8 cellular contexts compared by ENCODE assay signal in the genomic region with DNA sequence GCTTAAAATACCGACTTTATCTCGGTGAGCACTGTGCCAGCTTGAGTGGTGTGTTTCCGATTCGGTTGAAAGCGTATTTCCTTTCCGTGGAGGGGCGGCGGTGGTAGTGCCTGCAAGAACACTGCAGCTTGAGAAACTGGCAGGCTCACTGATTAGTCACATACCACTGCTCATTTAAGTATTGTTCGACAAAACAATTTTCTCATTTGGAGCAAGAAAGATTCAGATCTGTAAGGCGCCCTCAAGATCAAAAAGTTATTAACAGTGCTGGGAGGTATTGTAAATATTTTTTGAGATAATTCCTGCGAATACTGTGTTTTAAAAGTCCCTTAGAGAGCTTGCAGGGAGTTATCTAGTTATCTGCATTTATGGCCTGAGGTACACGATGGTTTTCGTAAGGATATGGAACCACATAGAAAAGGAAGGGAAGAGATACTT. TPM values are rescaled to one million over a fixed set of nuclear protein-coding genes. Genes with fewer than 3 reads are reported as not detected.
DNase-seq lines count a peak whose midpoint lies in the region; ATAC-seq, FAIRE-seq and TF ChIP-seq lines count a peak whose summit lies in the region.

No MANE protein-coding gene starts in this region.

- peaks cover 10% of the 10 kb centered on the region for H3K36me3 Mint-ChIP-seq in activated CD4-positive, alpha-beta T cell treated with anti-CD3 and anti-CD28 coated beads for 36 hours (ENCODE audit: low read depth)

- peak; percentile 57 for ATAC-seq in activated CD4-positive, alpha-beta T cell treated with anti-CD3 and anti-CD28 coated beads for 36 hours
- ATAC-seq in left colon (peak; percentile 46), GM19328 (IDR thresholded peaks at IDR 0.05; ENCODE audit: unreplicated experiment) (no peak)

- peaks cover 48% of the 10 kb centered on the region for H3K4me1 Mint-ChIP-seq in activated CD4-positive, alpha-beta T cell treated with anti-CD3 and anti-CD28 coated beads for 36 hours

- H3K27ac ChIP-seq in cingulate gyrus (ENCODE audit: low read depth, low read length) = peak overlapping the region; percentile 12

- H3K9me3 Mint-ChIP-seq in activated CD4-positive, alpha-beta T cell treated with anti-CD3 and anti-CD28 coated beads for 36 hours (ENCODE audit: low read depth) = no peaks in the 10 kb centered on the region

- intact Hi-C loops in activated CD4-positive, alpha-beta T cell treated with anti-CD3 and anti-CD28 coated beads for 36 hours (cut with DNase I, micrococcal nuclease) = loop anchor here (2.0 to 5.0 kb wide), 3 partner anchors 333 to 648 kb away; partner anchors contain the start of genes CDKN1A (in 1 of the 2) and STK38 (in 1 of the 2)
- intact Hi-C loops in left colon (cut with DNase I, micrococcal nuclease) = loop anchor here (10.0 kb wide), 2 partner anchors 66 to 166 kb away; partner anchors contain the start of gene BRPF3 (in 1 of the 2)

- CTCF ChIA-PET in activated CD4-positive, alpha-beta T cell treated with anti-CD3 and anti-CD28 coated beads for 36 hours (lab: Charles Lee) = interaction anchor here (0.6 to 8.8 kb wide), 22 partner anchors 10 to 1480 kb away, joined by 3 to 183 read pairs (median 4); no protein-coding TSS in a partner anchor

- peak overlapping the region; percentile 98 for H3K4me3 Mint-ChIP-seq in activated CD4-positive, alpha-beta T cell treated with anti-CD3 and anti-CD28 coated beads for 36 hours

- no peak for DNase-seq in GM12892 (ENCODE audit: insufficient read length)
- peak; percentile 6 for DNase-seq in NCI-H2196 treated with DMSO at 0.1 percent for 48 hours (lab: John Stamatoyannopoulos, UW; ENCODE audit: unreplicated experiment)
- DNase-seq in activated CD4-positive, alpha-beta T cell treated with anti-CD3 and anti-CD28 coated beads for 36 hours = peak; percentile 89
- DNase-seq in left colon = peak; percentile 72 to 73
- DNase-seq in stimulated activated CD4-positive, alpha-beta T cell treated with anti-CD3 and anti-CD28 coated beads, Interleukin-15, amount 100 ng/mL, for 48 hours (ENCODE audit: low read depth in 2 of 2) = peak; percentile 65 to 68
- DNase-seq in GM13976 (ENCODE audit: low spot score) = no peak

- peak; percentile 33 for FAIRE-seq in GM12892 (lab: Jason Lieb, UNC)

- no peak for TF ChIP-seq POLR2A in GM12892 (IDR thresholded peaks at IDR 0.05; ENCODE audit: low read depth, low read length)

- in situ Hi-C loops in GM13976 (cut with MboI; ENCODE audit: low sequenced_read_pairs, unreplicated experiment) = loop anchor here (5.0 to 10.0 kb wide), 2 partner anchors 68 to 176 kb away; no protein-coding TSS in a partner anchor

- no peak for TF ChIP-seq CTCF in GM13976 (IDR thresholded peaks at IDR 0.05; ENCODE audit: borderline replicate concordance, control extremely low read depth, extremely low read depth, insufficient read depth, missing control alignments)

- POLR2A ChIA-PET in activated CD4-positive, alpha-beta T cell treated with anti-CD3 and anti-CD28 coated beads for 36 hours (lab: Charles Lee) = interaction anchor here (1.5 to 2.5 kb wide), 4 partner anchors 18 to 103 kb away, joined by 3 to 18 read pairs (median 10); no protein-coding TSS in a partner anchor

- peaks cover 12% of the 10 kb centered on the region for H3K27me3 Mint-ChIP-seq in activated CD4-positive, alpha-beta T cell treated with anti-CD3 and anti-CD28 coated beads for 36 hours

- H3K27ac Mint-ChIP-seq in activated CD4-positive, alpha-beta T cell treated with anti-CD3 and anti-CD28 coated beads for 36 hours = peak overlapping the region; percentile 98

RNA-seq across cellular contexts. Expression of gene MAPK14, which starts 1.3 kb away (rescaled TPM):
- polyA plus RNA-seq in GM12892 (2012; ENCODE audit: missing spikeins) = 27.3 TPM
- total RNA-seq in activated CD4-positive, alpha-beta T cell treated with anti-CD3 and anti-CD28 coated beads for 36 hours = 10 to 100 TPM; 39.1 to 44.0 TPM
- total RNA-seq in left colon = 10 to 100 TPM; 60.0 to 69.8 TPM

RNA-seq across cellular contexts. Expression of gene SLC26A8, which starts 4.5 kb away (rescaled TPM):
- polyA plus RNA-seq in GM12892 (2012; ENCODE audit: missing spikeins) = not detected
- total RNA-seq in activated CD4-positive, alpha-beta T cell treated with anti-CD3 and anti-CD28 coated beads for 36 hours = not detected
- total RNA-seq in left colon = under 1 TPM; 0.18 to 0.50 TPM

Comparison
In these comparisons a context has a peak if more than half of its experiments do, and no peak if none do; other contexts are left out.
1. DNase-seq: peak in NCI-H2196 treated with DMSO at 0.1 percent for 48 hours (single experiment), activated CD4-positive, alpha-beta T cell treated with anti-CD3 and anti-CD28 coated beads for 36 hours (single experiment), left colon (2 of 2) and stimulated activated CD4-positive, alpha-beta T cell treated with anti-CD3 and anti-CD28 coated beads, Interleukin-15, amount 100 ng/mL, for 48 hours (2 of 2); none in GM12892 (single experiment) and GM13976 (single experiment).